Comparison of ENCODE assay signal across 8 cellular contexts in the genomic region with DNA sequence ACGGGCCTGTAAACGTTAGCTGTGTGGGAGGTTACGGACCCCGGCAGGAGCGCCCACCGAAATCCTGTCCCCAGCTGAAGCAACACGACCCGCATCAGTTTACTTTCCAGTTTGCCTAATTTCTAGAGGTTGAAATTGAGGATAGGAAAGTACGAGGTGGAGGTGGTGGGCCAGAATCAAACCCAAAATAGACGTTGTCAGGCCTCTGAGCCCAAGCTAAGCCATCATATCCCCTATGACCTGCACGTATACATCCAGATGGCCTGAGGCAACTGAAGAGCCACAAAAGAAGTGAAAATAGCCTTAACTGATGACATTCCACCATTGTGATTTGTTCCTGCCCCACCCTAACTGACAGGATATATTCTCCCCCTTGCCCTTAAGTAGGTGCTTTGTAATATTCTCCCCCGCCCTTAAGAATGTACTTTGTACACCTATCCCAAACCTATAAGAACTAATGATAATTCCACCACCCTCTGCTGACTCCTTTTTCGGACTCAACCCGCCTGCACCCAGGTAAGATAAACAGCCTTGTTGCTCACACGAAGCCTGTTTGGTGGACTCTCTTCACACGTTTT. TPM values are rescaled to one million over a fixed set of nuclear protein-coding genes. Genes with fewer than 3 reads are reported as not detected.
DNase-seq lines count a peak whose midpoint lies in the region; TF ChIP-seq lines count a peak whose summit lies in the region.
"Not testable (repeated sequence)": the region's sequence is repeated elsewhere in the genome, so short reads cannot be mapped to it uniquely, and the experiment has no call there.

No MANE protein-coding gene starts in this region.

- peak overlapping the region; percentile 48; the same call in 1 of the 2 replicates for H3K9ac ChIP-seq in iPS-20b (ENCODE audit: low read depth, low read length)

- H3K9me3 Mint-ChIP-seq in IgD-negative memory B cell; activated CD4-positive, alpha-beta memory T cell treated with anti-CD3 and anti-CD28 coated beads, Interleukin-2, amount 10 ng/mL, durations not matched to agents 7 days and 5 days: not testable (repeated sequence)

- POLR2A ChIA-PET in HEK293 (lab: Yijun Ruan, JAX): interaction anchor here (0.6 to 1.5 kb wide), 29 partner anchors 8 to 624 kb away, joined by 3 to 28 read pairs (median 4); a partner anchor contains a TSS
- POLR2A ChIA-PET in activated CD4-positive, alpha-beta memory T cell treated with anti-CD3 and anti-CD28 coated beads, Interleukin-2, amount 10 ng/mL, durations not matched to agents 7 days and 5 days (lab: Charles Lee): interaction anchor here (0.6 to 4.5 kb wide), 19 partner anchors 9 to 441 kb away, joined by 3 to 103 read pairs (median 6); a partner anchor contains a TSS

- DNase-seq in activated CD4-positive, alpha-beta memory T cell treated with anti-CD3 and anti-CD28 coated beads, Interleukin-2, amount 10 ng/mL, durations not matched to agents 7 days and 5 days; coronary artery (ENCODE audit: low spot score); ovary: not testable (repeated sequence)

- TF ChIP-seq EP300 in ovary (IDR thresholded peaks at IDR 0.05): not testable (repeated sequence)

- not testable (repeated sequence) for H3K9me3 ChIP-seq in HEK293 (ENCODE audit: control insufficient read depth, insufficient read depth, low read depth, low read length); iPS-20b (ENCODE audit: insufficient read depth, low read depth, low read length); ovary

- H3K27me3 ChIP-seq in iPS-20b (ENCODE audit: insufficient read depth, low read length): peaks cover 16% of the 10 kb centered on the region
- H3K27me3 ChIP-seq in ovary: not testable (repeated sequence)

- H3K27ac Mint-ChIP-seq in IgD-negative memory B cell: peak overlapping the region; percentile 86 to 94 (median 91)
- H3K27ac Mint-ChIP-seq in activated CD4-positive, alpha-beta memory T cell treated with anti-CD3 and anti-CD28 coated beads, Interleukin-2, amount 10 ng/mL, durations not matched to agents 7 days and 5 days: peak overlapping the region; percentile 90

- peak overlapping the region; percentile 87 to 95 (median 94) for H3K4me3 Mint-ChIP-seq in IgD-negative memory B cell
- peak overlapping the region; percentile 82 for H3K4me3 Mint-ChIP-seq in activated CD4-positive, alpha-beta memory T cell treated with anti-CD3 and anti-CD28 coated beads, Interleukin-2, amount 10 ng/mL, durations not matched to agents 7 days and 5 days

- not testable (repeated sequence) for H3K27me3 Mint-ChIP-seq in IgD-negative memory B cell; activated CD4-positive, alpha-beta memory T cell treated with anti-CD3 and anti-CD28 coated beads, Interleukin-2, amount 10 ng/mL, durations not matched to agents 7 days and 5 days

- peak overlapping the region; percentile 61 for H3K27ac ChIP-seq in HEK293 (ENCODE audit: extremely low read depth, low read depth, low read length)
- H3K27ac ChIP-seq in coronary artery: peak overlapping the region; percentile 79 to 93
- H3K27ac ChIP-seq in iPS-20b (ENCODE audit: low read length): not testable (repeated sequence)
- peak overlapping the region in 1 of 2 donors; percentile 82 for H3K27ac ChIP-seq in ovary
- H3K27ac ChIP-seq in urinary bladder (ENCODE audit: low read depth): peak overlapping the region; percentile 76

- not testable (repeated sequence) for TF ChIP-seq POLR2A in ovary (IDR thresholded peaks at IDR 0.05)

- not testable (repeated sequence) for H3K36me3 Mint-ChIP-seq in IgD-negative memory B cell; activated CD4-positive, alpha-beta memory T cell treated with anti-CD3 and anti-CD28 coated beads, Interleukin-2, amount 10 ng/mL, durations not matched to agents 7 days and 5 days (ENCODE audit: low read depth)

- not testable (repeated sequence) for H3K36me3 ChIP-seq in HEK293 (ENCODE audit: control insufficient read depth in 2 of 2, insufficient read depth in 1 of 2, low read length in 2 of 2); iPS-20b (ENCODE audit: insufficient read depth, low read depth, low read length); ovary; urinary bladder (ENCODE audit: insufficient read depth)

- CTCF ChIA-PET in HEK293 (lab: Yijun Ruan, JAX): interaction anchor here (0.6 to 2.3 kb wide), 10 partner anchors 11 to 526 kb away, joined by 3 to 9 read pairs (median 3); a partner anchor contains a TSS
- CTCF ChIA-PET in activated CD4-positive, alpha-beta memory T cell treated with anti-CD3 and anti-CD28 coated beads, Interleukin-2, amount 10 ng/mL, durations not matched to agents 7 days and 5 days (lab: Charles Lee): interaction anchor here (0.7 to 4.7 kb wide), 15 partner anchors 9 to 392 kb away, joined by 3 to 24 read pairs (median 4); a partner anchor contains a TSS

- H3K4me1 Mint-ChIP-seq in IgD-negative memory B cell: peaks cover 19 to 25% (median 24%) of the 10 kb centered on the region in 3 donors
- H3K4me1 Mint-ChIP-seq in activated CD4-positive, alpha-beta memory T cell treated with anti-CD3 and anti-CD28 coated beads, Interleukin-2, amount 10 ng/mL, durations not matched to agents 7 days and 5 days: peaks cover 27% of the 10 kb centered on the region

- whole genome bisulfite sequencing in ovary, 3 donors: 38 to 39% (median 39%) methylated on average over 16 of the region's 16 CpGs
- WGBS in urinary bladder: 46% methylated on average over 16 of the region's 16 CpGs

- H3K4me3 ChIP-seq in GM12875 (ENCODE audit: low read depth, low read length): peak overlapping the region; percentile 12
- H3K4me3 ChIP-seq in HEK293 (ENCODE audit: low read depth, low read length): peak overlapping the region; percentile 44
- H3K4me3 ChIP-seq in coronary artery: peak overlapping the region; percentile 91
- H3K4me3 ChIP-seq in iPS-20b (ENCODE audit: low read length): peak overlapping the region; percentile 61
- peak overlapping the region; percentile 71 for H3K4me3 ChIP-seq in ovary
- peak overlapping the region; percentile 94 for H3K4me3 ChIP-seq in urinary bladder (ENCODE audit: low read depth, low read length)

- not testable (repeated sequence) for TF ChIP-seq CTCF in GM12875 (IDR thresholded peaks at IDR 0.05; ENCODE audit: borderline replicate concordance, insufficient read depth, low read depth, low read length); HEK293 (tag by site-specific recombination; IDR thresholded peaks at IDR 0.05); coronary artery (IDR thresholded peaks at IDR 0.05); ovary (IDR thresholded peaks at IDR 0.05)

- intact Hi-C loops in ovary (cut with DNase I): not testable (repeated sequence)

- not testable (repeated sequence) for H3K4me1 ChIP-seq in HEK293 (ENCODE audit: control insufficient read depth, insufficient read depth, low read length); iPS-20b (ENCODE audit: insufficient read depth, low read length); ovary (ENCODE audit: insufficient read depth); urinary bladder (ENCODE audit: insufficient read depth)

TF ChIP-seq in HEK293, 187 proteins besides CTCF, POLR2A, EP300 and RAD21 (continues in another document):
- 0 out of 2 replicates have a peak, but pooled peaks have one; percentile 6 for TF ChIP-seq ZNF2 (tag by site-specific recombination; IDR thresholded peaks at IDR 0.05)
- TF ChIP-seq ZNF324 (tag by site-specific recombination; IDR thresholded peaks at IDR 0.05): 0 out of 2 replicates have a peak, but pooled peaks have one; percentile 4
- TF ChIP-seq PRDM1 (tag by site-specific recombination; IDR thresholded peaks at IDR 0.05): peak; percentile 50; the same call in 1 of the 2 replicates
- TF ChIP-seq ZBTB20 (tag by site-specific recombination; IDR thresholded peaks at IDR 0.05): peak; percentile 6; the same call in 1 of the 2 replicates
- TF ChIP-seq, protein P1, sequence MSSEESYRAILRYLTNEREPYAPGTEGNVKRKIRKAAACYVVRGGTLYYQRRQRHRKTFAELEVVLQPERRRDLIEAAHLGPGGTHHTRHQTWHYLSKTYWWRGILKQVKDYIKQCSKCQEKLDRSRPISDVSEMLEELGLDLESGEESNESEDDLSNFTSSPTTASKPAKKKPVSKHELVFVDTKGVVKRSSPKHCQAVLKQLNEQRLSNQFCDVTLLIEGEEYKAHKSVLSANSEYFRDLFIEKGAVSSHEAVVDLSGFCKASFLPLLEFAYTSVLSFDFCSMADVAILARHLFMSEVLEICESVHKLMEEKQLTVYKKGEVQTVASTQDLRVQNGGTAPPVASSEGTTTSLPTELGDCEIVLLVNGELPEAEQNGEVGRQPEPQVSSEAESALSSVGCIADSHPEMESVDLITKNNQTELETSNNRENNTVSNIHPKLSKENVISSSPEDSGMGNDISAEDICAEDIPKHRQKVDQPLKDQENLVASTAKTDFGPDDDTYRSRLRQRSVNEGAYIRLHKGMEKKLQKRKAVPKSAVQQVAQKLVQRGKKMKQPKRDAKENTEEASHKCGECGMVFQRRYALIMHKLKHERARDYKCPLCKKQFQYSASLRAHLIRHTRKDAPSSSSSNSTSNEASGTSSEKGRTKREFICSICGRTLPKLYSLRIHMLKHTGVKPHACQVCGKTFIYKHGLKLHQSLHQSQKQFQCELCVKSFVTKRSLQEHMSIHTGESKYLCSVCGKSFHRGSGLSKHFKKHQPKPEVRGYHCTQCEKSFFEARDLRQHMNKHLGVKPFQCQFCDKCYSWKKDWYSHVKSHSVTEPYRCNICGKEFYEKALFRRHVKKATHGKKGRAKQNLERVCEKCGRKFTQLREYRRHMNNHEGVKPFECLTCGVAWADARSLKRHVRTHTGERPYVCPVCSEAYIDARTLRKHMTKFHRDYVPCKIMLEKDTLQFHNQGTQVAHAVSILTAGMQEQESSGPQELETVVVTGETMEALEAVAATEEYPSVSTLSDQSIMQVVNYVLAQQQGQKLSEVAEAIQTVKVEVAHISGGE (tag by site-specific recombination; conservative IDR thresholded peaks at IDR 0.05; ENCODE audit: low read depth): peak; percentile 90

RNA-seq across cellular contexts. Expression of a gene that starts 0.6 kb away (rescaled TPM):
- 10.7 TPM for polyA plus RNA-seq in IgD-negative memory B cell
- total RNA-seq in activated CD4-positive, alpha-beta memory T cell treated with anti-CD3 and anti-CD28 coated beads, Interleukin-2, amount 10 ng/mL, durations not matched to agents 7 days and 5 days: 10 to 100 TPM; 16.2 to 16.9 TPM
- 10 to 100 TPM; 11.4 to 26.0 (median 19.9) TPM for total RNA-seq in ovary
- polyA plus RNA-seq in ovary: 10 to 100 TPM in 1 of 2 donors, 1 to 10 TPM in 1; 8.3 to 17.4 TPM
- 14.6 TPM for total RNA-seq in urinary bladder
- 10.1 TPM for polyA plus RNA-seq in urinary bladder

RNA-seq across cellular contexts. Expression of a gene that starts 57.2 kb away (rescaled TPM):
- polyA plus RNA-seq in IgD-negative memory B cell (13.4 TPM), ovary (10 to 100 TPM in 1 of 2 donors, 1 to 10 TPM in 1; 8.9 to 21.1 TPM), urinary bladder (18.5 TPM)
- total RNA-seq in activated CD4-positive, alpha-beta memory T cell treated with anti-CD3 and anti-CD28 coated beads, Interleukin-2, amount 10 ng/mL, durations not matched to agents 7 days and 5 days: 10 to 100 TPM; 46.8 to 49.8 TPM
- total RNA-seq in ovary (10 to 100 TPM; 11.7 to 34.9 (median 27.0) TPM), urinary bladder (15.6 TPM)

Comparison
In these comparisons a context has a peak if more than half of its experiments do, and no peak if none do; other contexts are left out.
1. H3K4me3 ChIP-seq: peak in every context shown above with its lines; median percentile 94 in urinary bladder; 91 in coronary artery; 71 in ovary; 61 in iPS-20b; 44 in HEK293; 12 in GM12875.